ENCODE assay signal across 15 cellular contexts in the genomic region with DNA sequence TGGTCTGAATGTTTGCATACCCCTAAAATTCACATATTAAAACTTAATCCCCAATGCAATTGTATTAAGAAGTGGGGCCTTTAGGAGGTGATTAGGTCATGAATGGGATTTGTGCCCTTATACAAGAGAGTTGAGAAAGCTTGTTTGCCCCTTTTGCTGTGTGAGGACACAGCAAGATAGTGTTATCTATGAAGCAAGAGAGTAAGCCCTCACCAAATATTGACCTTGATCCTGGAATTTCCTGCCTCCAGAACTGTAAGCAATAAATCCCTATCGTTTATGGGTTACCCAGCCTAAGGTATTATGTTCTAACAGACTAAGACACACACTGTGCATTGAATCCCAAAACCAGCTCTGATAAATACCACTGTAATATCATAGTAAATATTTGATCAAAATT. TPM values are rescaled to one million over a fixed set of nuclear protein-coding genes. Genes with fewer than 3 reads are reported as not detected.
DNase-seq lines count a peak whose midpoint lies in the region; FAIRE-seq and TF ChIP-seq lines count a peak whose summit lies in the region.
"Had no signal": no experiment of that assay in that cellular context is flagged by ENCODE, and none has a peak within 500 bp of the region (broad histone marks: within the 10 kb centered on the region; RNA-seq: fewer than 3 reads in every experiment).

No MANE protein-coding gene starts in this region.

- H3K4me1 ChIP-seq in small intestine (ENCODE audit: control insufficient read depth in 2 of 2, insufficient read depth in 1 of 2, low read depth in 1 of 2, low read length in 1 of 2) = no peaks in the 10 kb centered on the region
- H3K4me1 ChIP-seq in OCI-LY7 (ENCODE audit: insufficient read depth, low read length, poor library complexity, severe bottlenecking) = no peaks in the 10 kb centered on the region
- no peaks in the 10 kb centered on the region for H3K4me1 ChIP-seq in neural progenitor cell
- H3K4me1 ChIP-seq: A549, BE2C, HAP-1 had no signal

- H3K4me1 Mint-ChIP-seq in neural progenitor cell = no peaks in the 10 kb centered on the region
- H3K4me1 Mint-ChIP-seq: CD4-positive, alpha-beta memory T cell had no signal

- peaks cover 0 to 4% of the 10 kb centered on the region in 2 donors for H3K27me3 ChIP-seq in small intestine (ENCODE audit: control insufficient read depth in 2 of 2, insufficient read depth in 2 of 2, low read length in 2 of 2)
- no peaks in the 10 kb centered on the region for H3K27me3 ChIP-seq in neural progenitor cell
- H3K27me3 ChIP-seq: BE2C had no signal

- H3K4me3 ChIP-seq in small intestine (ENCODE audit: low read depth in 1 of 2, low read length in 2 of 2) (no peak overlapping the region), OCI-LY7 (ENCODE audit: low read depth, low read length, poor library complexity, severe bottlenecking) (no peak overlapping the region), neural progenitor cell (no peak overlapping the region)
- H3K4me3 ChIP-seq: A549, HAP-1 had no signal

- CTCF ChIA-PET in OCI-LY7 (lab: Charles Lee; ENCODE audit: unreplicated experiment) = no interaction called here

- no peaks in the 10 kb centered on the region for H3K27me3 Mint-ChIP-seq in neural progenitor cell (ENCODE audit: insufficient read depth, low read depth)

- no peaks in the 10 kb centered on the region for H3K9me3 ChIP-seq in small intestine (ENCODE audit: control insufficient read depth, low read depth)
- no peaks in the 10 kb centered on the region for H3K9me3 ChIP-seq in OCI-LY7 (ENCODE audit: low read length)
- no peaks in the 10 kb centered on the region for H3K9me3 ChIP-seq in neural progenitor cell (ENCODE audit: low read depth)
- H3K9me3 ChIP-seq: A549, BE2C, HAP-1 had no signal

- no peak overlapping the region for H3K4me3 Mint-ChIP-seq in neural progenitor cell
- H3K4me3 Mint-ChIP-seq: CD4-positive, alpha-beta memory T cell had no signal

- H2AFZ ChIP-seq in OCI-LY7 (ENCODE audit: low read length) (no peak overlapping the region), neural progenitor cell (replicated peaks) (no peak overlapping the region)

- no peak for TF ChIP-seq CTCF in VCaP (conservative IDR thresholded peaks at IDR 0.05)
- no peak for TF ChIP-seq CTCF in OCI-LY7 (conservative IDR thresholded peaks at IDR 0.05; ENCODE audit: low read length)
- no peak for TF ChIP-seq CTCF in neural progenitor cell (IDR thresholded peaks at IDR 0.05)

- H3K36me3 ChIP-seq in small intestine (ENCODE audit: control insufficient read depth in 2 of 2, insufficient read depth in 2 of 2, low read length in 2 of 2) (no peaks in the 10 kb centered on the region), OCI-LY7 (ENCODE audit: insufficient read depth, low read length) (no peaks in the 10 kb centered on the region), neural progenitor cell (no peaks in the 10 kb centered on the region)
- H3K36me3 ChIP-seq: BE2C, HAP-1 had no signal

- WGBS in small intestine, 3 donors = 17 to 65% (median 23%) methylated on average over 1 of the region's 1 CpG

- peak; percentile 71 for DNase-seq in HuH-7 (ENCODE audit: low spot score)
- peak; percentile 4 for DNase-seq in NCI-H146 treated with DMSO at 0.1 percent for 48 hours (lab: John Stamatoyannopoulos, UW; ENCODE audit: unreplicated experiment)
- DNase-seq in small intestine = peak; percentile 1
- no peak for DNase-seq in OCI-LY7 (ENCODE audit: low spot score)
- no peak for DNase-seq in neural progenitor cell (ENCODE audit: low spot score)
- no peak for DNase-seq in SW 1271 (lab: John Stamatoyannopoulos, UW)
- DNase-seq: BE2C; CD4-positive, alpha-beta memory T cell; DMS153 had no signal

- POLR2A ChIA-PET in OCI-LY7 (lab: Charles Lee) = interaction anchor here (1.0 kb wide), 1 partner anchor 20 kb away, joined by 3 read pairs; no protein-coding TSS in a partner anchor

- intact Hi-C loops in OCI-LY7 (cut with micrococcal nuclease; ENCODE audit: unreplicated experiment) = no loop called here

- H3K4me2 ChIP-seq in OCI-LY7 (ENCODE audit: low read length) (no peak overlapping the region), neural progenitor cell (no peak overlapping the region)
- H3K4me2 ChIP-seq: A549 had no signal

- H3K9me2 ChIP-seq in OCI-LY7 (ENCODE audit: insufficient read depth, low read length) = no peaks in the 10 kb centered on the region

- H3K27ac Mint-ChIP-seq in neural progenitor cell = no peak overlapping the region
- H3K27ac Mint-ChIP-seq: CD4-positive, alpha-beta memory T cell had no signal

- H3K79me2 ChIP-seq in OCI-LY7 (ENCODE audit: insufficient read depth, low read depth, low read length) (no peaks in the 10 kb centered on the region), neural progenitor cell (ENCODE audit: low read depth) (no peaks in the 10 kb centered on the region)

- H3K36me3 Mint-ChIP-seq in neural progenitor cell = no peaks in the 10 kb centered on the region

- H3K9ac ChIP-seq in neural progenitor cell = no peak overlapping the region

- H3K9me3 Mint-ChIP-seq in neural progenitor cell = no peaks in the 10 kb centered on the region

- FAIRE-seq in small intestine (lab: Jason Lieb, UNC) = no peak
- FAIRE-seq: A549, D721Med, H1 had no signal

- no peaks in the 10 kb centered on the region for H4K20me1 ChIP-seq in OCI-LY7 (ENCODE audit: insufficient read depth, low read length)
- no peaks in the 10 kb centered on the region for H4K20me1 ChIP-seq in neural progenitor cell (ENCODE audit: low read depth)

- H3K27ac ChIP-seq in VCaP (peak overlapping the region; percentile 71), small intestine (ENCODE audit: low read depth in 1 of 2, low read length in 1 of 2) (no peak overlapping the region), OCI-LY7 (ENCODE audit: low read depth, low read length, poor library complexity, severe bottlenecking) (no peak overlapping the region), neural progenitor cell (no peak overlapping the region)
- H3K27ac ChIP-seq: A549, C4-2B had no signal

- BruUV-seq in OCI-LY7 (replicated peaks; lab: Mats Ljungman, UMichigan) = no TSS peak

- no peaks in the 10 kb centered on the region for H3F3A ChIP-seq in neural progenitor cell (ENCODE audit: low read depth)

RNA-seq across cellular contexts. Expression of gene NR4A2, which starts 32.2 kb away (rescaled TPM):
- polyA plus RNA-seq in small intestine = 1 to 10 TPM; 1.3 to 5.7 (median 1.6) TPM
- not detected in 2 replicates for total RNA-seq in OCI-LY7 (2014; rRNA removed; shearing (Covaris generic))
- total RNA-seq in OCI-LY7 (2022) = 0.13 and 0.59 TPM in 2 replicates
- total RNA-seq in neural progenitor cell (ENCODE audit: low replicate concordance) = 0.37 and 0.56 TPM in 2 replicates

Comparison
In these comparisons a context has a peak if more than half of its experiments do, and no peak if none do; other contexts are left out.
1. DNase-seq: peak in HuH-7 (single experiment), NCI-H146 treated with DMSO at 0.1 percent for 48 hours (single experiment) and small intestine (single experiment); none in OCI-LY7 (single experiment), neural progenitor cell (single experiment) and SW 1271 (0 of 2).